1 cellular context compared by ENCODE assay signal in genomic region chr17:71828182-71828596, GRCh38.
TF ChIP-seq lines count a peak whose summit lies in the region.

No MANE protein-coding gene starts in this region.

TF ChIP-seq in GM23338, 12 proteins besides CTCF, POLR2A, EP300 and RAD21 (continued from another document):
- peak; percentile 37; the same call in 1 of the 2 replicates for TF ChIP-seq ZNF462 (CRISPR knock-in tag; IDR thresholded peaks at IDR 0.05)
- peak; percentile 80 for TF ChIP-seq NANOG (IDR thresholded peaks at IDR 0.05; ENCODE audit: borderline replicate concordance)
